ENCODE assay signal across 20 cellular contexts in genomic region chr1:245212221-245212710, GRCh38. TPM values are rescaled to one million over a fixed set of nuclear protein-coding genes. Genes with fewer than 3 reads are reported as not detected.
DNase-seq lines count a peak whose midpoint lies in the region; ATAC-seq, FAIRE-seq and TF ChIP-seq lines count a peak whose summit lies in the region.
"Had no signal": no experiment of that assay in that cellular context is flagged by ENCODE, and none has a peak within 500 bp of the region (broad histone marks: within the 10 kb centered on the region; RNA-seq: fewer than 3 reads in every experiment).

No MANE protein-coding gene starts in this region.

- H3K79me1 ChIP-seq in H1 (ENCODE audit: low read depth, low read length) = no peaks in the 10 kb centered on the region

- no peak overlapping the region for H2BK20ac ChIP-seq in H1 (ENCODE audit: low read length)

- ATAC-seq in GM18861 (IDR thresholded peaks at IDR 0.05; ENCODE audit: unreplicated experiment) (no peak), GM18870 (IDR thresholded peaks at IDR 0.05; ENCODE audit: unreplicated experiment) (no peak)
- ATAC-seq: GM23338 had no signal

- H2AFZ ChIP-seq in H1 (ENCODE audit: low read length) (no peak overlapping the region), neural progenitor cell (replicated peaks) (no peak overlapping the region)

- no peak overlapping the region for H3K56ac ChIP-seq in H1 (replicated peaks; ENCODE audit: insufficient read length, low read depth, low read length)

- H3F3A ChIP-seq in neural progenitor cell (ENCODE audit: low read depth) = peaks cover 23% of the 10 kb centered on the region

- H3K27me3 Mint-ChIP-seq in neural progenitor cell (ENCODE audit: insufficient read depth, low read depth) = peaks cover 4% of the 10 kb centered on the region

- no peak overlapping the region for H3K27ac ChIP-seq in H1 (ENCODE audit: low read depth, low read length)
- H3K27ac ChIP-seq in neural progenitor cell = no peak overlapping the region
- H3K27ac ChIP-seq in tibial artery = no peak overlapping the region

- 89% methylated on average over 15 of the region's 15 CpGs; no CpG with 5 or more reads in 1 of the 2 experiments for WGBS in H1 (ENCODE audit: extremely low coverage in 1 of 2, insufficient coverage in 1 of 2, insufficient read length in 1 of 2, insufficient replicate concordance in 2 of 2, low coverage in 1 of 2, low lambda C conversion rate in 2 of 2, missing lambda C conversion rate in 1 of 2), 2 experiments

- no peak overlapping the region for H2BK120ac ChIP-seq in H1 (replicated peaks; ENCODE audit: low read depth, low read length)

- H3K9ac ChIP-seq in H1 (replicated peaks in 1 of 4; ENCODE audit: extremely low read depth in 1 of 4, low read depth in 3 of 4, low read length in 3 of 4) (no peak overlapping the region), neural progenitor cell (no peak overlapping the region)

- FAIRE-seq in H1 (lab: Jason Lieb, UNC) = no peak
- FAIRE-seq: G401.6, GM12892, H54 had no signal

- TF ChIP-seq CTCF in H1 (IDR thresholded peaks at IDR 0.05; ENCODE audit: control extremely low read depth in 1 of 3, insufficient read depth in 1 of 3, low read depth in 1 of 3, low read length in 3 of 3) (no peak), neural progenitor cell (IDR thresholded peaks at IDR 0.05) (no peak), tibial artery (IDR thresholded peaks at IDR 0.05) (no peak)

- H2BK5ac ChIP-seq in H1 (ENCODE audit: low read depth, low read length) = no peak overlapping the region

- intact Hi-C loops in tibial artery (cut with DNase I; ENCODE audit: low total_unique reads) = no loop called here

- no peak for TF ChIP-seq EP300 in H1 (IDR thresholded peaks at IDR 0.05; ENCODE audit: borderline replicate concordance in 1 of 2, low read depth in 2 of 2, low read length in 2 of 2)

- no peak overlapping the region for H3K4ac ChIP-seq in H1 (replicated peaks; ENCODE audit: insufficient read length, low read depth, low read length)

- no peak overlapping the region for H3K4me3 Mint-ChIP-seq in neural progenitor cell
- H3K4me3 Mint-ChIP-seq: CD4-positive, alpha-beta memory T cell; GM23338; HFFc6 had no signal

- H3K4me1 ChIP-seq in H1 (replicated peaks in 1 of 4; ENCODE audit: control insufficient read depth in 3 of 4, insufficient read depth in 4 of 4, low read length in 3 of 4) (peaks cover 0 to 4% (median 1%) of the 10 kb centered on the region in 4 experiments; a peak in 4 of 7 replicates), neural progenitor cell (peaks cover 29% of the 10 kb centered on the region), tibial artery (no peaks in the 10 kb centered on the region)
- H3K4me1 ChIP-seq: HAP-1 had no signal

- CTCF ChIA-PET in H1 (lab: Charles Lee; ENCODE audit: partially characterized antibody) = no interaction called here

- H4K91ac ChIP-seq in H1 (replicated peaks; ENCODE audit: insufficient read length, low read length) = no peak overlapping the region

- no peak overlapping the region for H2BK15ac ChIP-seq in H1 (ENCODE audit: low read length)

- TF ChIP-seq RAD21 in H1 (IDR thresholded peaks at IDR 0.05 in 1 of 2, conservative IDR thresholded peaks at IDR 0.05 in 1 of 2; ENCODE audit: low read depth in 2 of 2, low read length in 2 of 2) = no peak

- DNase-seq in G401 (ENCODE audit: low spot score) (peak; percentile 20), NCI-H69 (lab: John Stamatoyannopoulos, UW) (peak; percentile 79), H1 (ENCODE audit: low read depth in 1 of 2, low spot score in 2 of 2) (no peak), neural progenitor cell (ENCODE audit: low spot score) (no peak), tibial artery (no peak), NCI-H2227 treated with DMSO at 0.1 percent for 48 hours (lab: John Stamatoyannopoulos, UW) (no peak)
- DNase-seq: Calu3; CD4-positive, alpha-beta memory T cell; COR-L47; DMS53; DMS79 treated with DMSO at 0.1 percent for 48 hours; HFFc6 had no signal

- peaks cover 2% of the 10 kb centered on the region for H3K36me3 Mint-ChIP-seq in neural progenitor cell
- H3K36me3 Mint-ChIP-seq: CD4-positive, alpha-beta memory T cell had no signal

- H3K18ac ChIP-seq in H1 (ENCODE audit: extremely low read depth, low read length) = no peak overlapping the region

- no peak overlapping the region for H3K23ac ChIP-seq in H1 (ENCODE audit: insufficient read length)

- H4K5ac ChIP-seq in H1 (ENCODE audit: insufficient read length, low read depth, low read length) = no peak overlapping the region

- in situ Hi-C loops in G401 (cut with HindIII; ENCODE audit: low sequenced_read_pairs) = no loop called here

- peaks cover 27% of the 10 kb centered on the region for H3K9me3 Mint-ChIP-seq in neural progenitor cell

- H3K4me1 Mint-ChIP-seq in neural progenitor cell = peaks cover 29% of the 10 kb centered on the region

- H2BK12ac ChIP-seq in H1 (ENCODE audit: low read depth, low read length) = 0 out of 2 replicates have a peak overlapping the region, but pooled peaks have one; percentile 0

- no peak overlapping the region for H4K8ac ChIP-seq in H1 (ENCODE audit: extremely low read depth, insufficient read depth, low read length)

- H4K20me1 ChIP-seq in H1 (replicated peaks in 1 of 2; ENCODE audit: control insufficient read depth in 1 of 2, insufficient read depth in 2 of 2, low read length in 2 of 2) (no peaks in the 10 kb centered on the region), neural progenitor cell (ENCODE audit: low read depth) (no peaks in the 10 kb centered on the region)

- no peak overlapping the region for H3K4me3 ChIP-seq in H1 (ENCODE audit: extremely low read depth in 1 of 4, insufficient read depth in 2 of 4, low read depth in 3 of 4, low read length in 4 of 4)
- no peak overlapping the region for H3K4me3 ChIP-seq in neural progenitor cell
- no peak overlapping the region for H3K4me3 ChIP-seq in tibial artery
- H3K4me3 ChIP-seq: GM23338, HAP-1 had no signal

- no peak overlapping the region for H2AK5ac ChIP-seq in H1 (ENCODE audit: low read depth, low read length)

- H3K4me2 ChIP-seq in H1 (ENCODE audit: insufficient read depth in 1 of 2, low read depth in 2 of 2, low read length in 2 of 2) = no peak overlapping the region
- H3K4me2 ChIP-seq in neural progenitor cell = no peak overlapping the region
- H3K4me2 ChIP-seq: GM23338 had no signal

- TF ChIP-seq POLR2A in H1 (IDR thresholded peaks at IDR 0.05; ENCODE audit: control extremely low read depth in 1 of 2, low read depth in 2 of 2, low read length in 2 of 2) = no peak

- no peaks in the 10 kb centered on the region for H3K79me2 ChIP-seq in H1 (ENCODE audit: control insufficient read depth in 1 of 2, insufficient read depth in 2 of 2, low read length in 2 of 2)
- no peaks in the 10 kb centered on the region for H3K79me2 ChIP-seq in neural progenitor cell (ENCODE audit: low read depth)

- no peak overlapping the region for H3K14ac ChIP-seq in H1 (ENCODE audit: insufficient read length)

- peak overlapping the region; percentile 50 for H3K27ac Mint-ChIP-seq in neural progenitor cell
- H3K27ac Mint-ChIP-seq: CD4-positive, alpha-beta memory T cell; GM23338; HFFc6 had no signal

- H3K23me2 ChIP-seq in H1 (ENCODE audit: low read depth, low read length) = no peaks in the 10 kb centered on the region

- H3K27me3 ChIP-seq in H1 (replicated peaks in 1 of 4; ENCODE audit: control insufficient read depth in 3 of 4, extremely low read depth in 1 of 4, insufficient read depth in 3 of 4, low read length in 3 of 4) (no peaks in the 10 kb centered on the region), neural progenitor cell (no peaks in the 10 kb centered on the region), tibial artery (no peaks in the 10 kb centered on the region)

- H3K9me3 ChIP-seq in H1 (ENCODE audit: insufficient read depth in 2 of 2, low read depth in 1 of 2, low read length in 1 of 2) = no peaks in the 10 kb centered on the region
- H3K9me3 ChIP-seq in neural progenitor cell (ENCODE audit: low read depth) = no peaks in the 10 kb centered on the region
- peaks cover 0 to 8% (median 4%) of the 10 kb centered on the region in 3 donors for H3K9me3 ChIP-seq in tibial artery

- H3K36me3 ChIP-seq in H1 (ENCODE audit: control insufficient read depth in 2 of 4, insufficient read depth in 4 of 4, low read length in 3 of 4) = no peaks in the 10 kb centered on the region
- no peaks in the 10 kb centered on the region for H3K36me3 ChIP-seq in neural progenitor cell
- H3K36me3 ChIP-seq in tibial artery = no peaks in the 10 kb centered on the region
- H3K36me3 ChIP-seq: HAP-1 had no signal

- POLR2A ChIA-PET in H1 (lab: Charles Lee; ENCODE audit: partially characterized antibody) = interaction anchor here (0.8 kb wide), 1 partner anchor 9 kb away, joined by 3 read pairs; no protein-coding TSS in a partner anchor

RNA-seq across cellular contexts. Expression of gene KIF26B, which starts 57.5 kb away (rescaled TPM):
- 9.8 and 10.5 TPM in 2 replicates for total RNA-seq in G401 (2014; rRNA removed; shearing (Covaris generic))
- 0.19 and 0.28 TPM in 2 replicates for total RNA-seq in H1 (2021; fragmentation: NEBNext Ultra II Directional; extraction: Animal tissue kit (Norgen Biotek cat#: 25700))
- 0.06 and 0.11 TPM in 2 replicates for polyA plus RNA-seq in H1 (2011; rRNA removed)
- 0.12 TPM for polyA plus RNA-seq in H1 (2011; cell fraction: cytosol; rRNA removed)
- polyA plus RNA-seq in H1 (2011; cell fraction: nucleus; rRNA removed) = 0.14 TPM
- 0.10 to 0.27 TPM (median 0.18 TPM) in 4 replicates for polyA plus RNA-seq in H1 (2012, experiment 1 of 2)
- 0.14 TPM for polyA plus RNA-seq in H1 (2012, experiment 2 of 2)
- polyA plus RNA-seq in H1 (2013, experiment 1 of 2) = 0.06 TPM
- 0.11 TPM for polyA plus RNA-seq in H1 (2013, experiment 2 of 2)
- 0.12 and 0.19 TPM in 2 replicates for polyA minus RNA-seq in H1 (2011; rRNA and poly(A)+ RNA removed)
- polyA minus RNA-seq in H1 (2011; cell fraction: cytosol; rRNA and poly(A)+ RNA removed) = 0.15 TPM
- 1.5 TPM for polyA minus RNA-seq in H1 (2011; cell fraction: nucleus; rRNA and poly(A)+ RNA removed)
- 0.47 and 1.2 TPM in 2 replicates for total RNA-seq in neural progenitor cell (ENCODE audit: low replicate concordance)
- total RNA-seq: A673; CD4-positive, alpha-beta memory T cell had no signal

Comparison
In these comparisons a context has a peak if more than half of its experiments do, and no peak if none do; other contexts are left out.
1. DNase-seq: peak in G401 (single experiment) and NCI-H69 (single experiment); none in H1 (0 of 2), neural progenitor cell (single experiment), tibial artery (0 of 2) and NCI-H2227 treated with DMSO at 0.1 percent for 48 hours (single experiment).